In the genomic region with DNA sequence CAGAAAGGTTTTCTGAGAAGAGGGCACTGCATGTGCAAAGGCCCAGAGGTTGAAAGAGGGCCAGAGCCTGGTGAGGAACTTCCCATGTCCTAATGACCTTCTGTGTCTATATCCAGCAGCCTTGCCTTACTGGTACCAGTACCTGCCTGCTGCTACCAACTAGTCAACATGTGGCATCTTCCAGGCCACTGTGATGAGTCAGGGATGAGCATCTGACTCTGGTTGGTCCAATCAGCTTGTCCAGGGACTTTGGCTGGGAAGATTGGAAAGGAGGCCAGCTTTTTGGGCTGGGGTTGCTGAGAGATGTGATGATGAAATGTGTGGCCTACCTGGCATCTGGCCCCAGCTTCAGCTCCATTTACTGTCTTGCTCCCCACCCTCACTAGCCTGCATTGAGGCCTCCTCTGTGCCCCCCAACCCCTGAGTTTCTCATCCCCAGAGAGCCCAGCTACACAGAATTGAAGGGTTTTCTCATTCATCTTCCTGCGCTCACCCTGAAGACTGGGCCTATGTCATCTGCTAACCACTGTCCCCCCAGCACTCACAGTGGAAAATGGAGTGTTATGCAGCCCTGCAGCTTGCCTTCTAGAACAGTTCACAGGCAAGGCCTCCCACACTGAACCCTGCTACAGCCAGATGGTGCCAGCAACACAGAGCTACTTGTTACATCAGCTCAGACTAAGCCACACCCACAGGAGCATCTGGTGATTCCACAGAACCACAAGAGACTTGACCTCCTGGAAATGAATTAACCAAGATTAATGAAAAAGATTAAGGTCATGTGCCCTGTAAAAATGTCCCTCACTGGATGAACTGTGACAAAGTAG, we compare ENCODE assay signal across 8 cellular contexts. TPM values are rescaled to one million over a fixed set of nuclear protein-coding genes. Genes with fewer than 3 reads are reported as not detected.
DNase-seq lines count a peak whose midpoint lies in the region; ATAC-seq and TF ChIP-seq lines count a peak whose summit lies in the region.

No MANE protein-coding gene starts in this region.

- H3K9me3 Mint-ChIP-seq in nephron: no peaks in the 10 kb centered on the region

- peak; percentile 50 to 62 (median 53) for DNase-seq in stimulated activated CD4-positive, alpha-beta T cell treated with anti-CD3 and anti-CD28 coated beads, Interleukin-12 subunit alpha, Interleukin-12 subunit beta, amount 100 ng/mL, for 48 hours (ENCODE audit: low read depth in 2 of 3, low spot score in 1 of 3)
- DNase-seq in stimulated activated CD4-positive, alpha-beta T cell treated with anti-CD3 and anti-CD28 coated beads, Interleukin-12 subunit alpha, Interleukin-12 subunit beta, amount 100 ng/mL, for 4 hours: no peak
- DNase-seq in NCI-H510A treated with DMSO at 0.1 percent for 48 hours (lab: John Stamatoyannopoulos, UW): peak; percentile 24
- DNase-seq in activated CD8-positive, alpha-beta memory T cell treated with anti-CD3 and anti-CD28 coated beads, Interleukin-2, amount 50 U/mL, for 4 hours: peak; percentile 53
- DNase-seq in fibroblast of lung (ENCODE audit: low read depth in 2 of 2): peak; percentile 94 to 98

- H3K4me2 ChIP-seq in fibroblast of lung (ENCODE audit: extremely low read depth, insufficient read depth, low read length): peak overlapping the region; percentile 51

- TF ChIP-seq CTCF in fibroblast of lung (conservative IDR thresholded peaks at IDR 0.05 in 1 of 2, IDR thresholded peaks at IDR 0.05 in 1 of 2; ENCODE audit: low read depth in 1 of 2, low read length in 2 of 2) (peak in 1 of 2 donors; percentile 15), nephron (IDR thresholded peaks at IDR 0.05; ENCODE audit: unreplicated experiment in 3 of 3) (no peak)

- no peaks in the 10 kb centered on the region for H3K9me3 ChIP-seq in fibroblast of lung (ENCODE audit: control insufficient read depth, insufficient read depth, low read depth, low read length)

- H2AFZ ChIP-seq in fibroblast of lung (ENCODE audit: low read length): no peak overlapping the region

- ATAC-seq in GM21423 (IDR thresholded peaks at IDR 0.05; ENCODE audit: unreplicated experiment) (no peak), GM21717 (IDR thresholded peaks at IDR 0.05; ENCODE audit: unreplicated experiment) (no peak)

- H3K27me3 Mint-ChIP-seq in nephron (ENCODE audit: low read depth): peaks cover 5% of the 10 kb centered on the region

- H3K27me3 ChIP-seq in fibroblast of lung (ENCODE audit: control insufficient read depth, insufficient read depth, low read length): no peaks in the 10 kb centered on the region

- H3K4me1 Mint-ChIP-seq in nephron: peaks cover 25% of the 10 kb centered on the region

- peak overlapping the region; percentile 83 for H3K27ac ChIP-seq in fibroblast of lung (ENCODE audit: insufficient read depth, low read length)

- H3K4me3 ChIP-seq in fibroblast of lung (replicated peaks in 1 of 4; ENCODE audit: control extremely low read depth in 1 of 4, insufficient read depth in 1 of 4, low read depth in 3 of 4, low read length in 4 of 4): peak overlapping the region in 2 of 4 experiments; percentile 78 to 90

- H3K4me1 ChIP-seq in fibroblast of lung (ENCODE audit: control insufficient read depth, extremely low read depth, insufficient read depth, low read length): peaks cover 27% of the 10 kb centered on the region

- peaks cover 23% of the 10 kb centered on the region for H3K79me2 ChIP-seq in fibroblast of lung (ENCODE audit: control insufficient read depth, insufficient read depth, low read length)

- no peaks in the 10 kb centered on the region for H3K36me3 ChIP-seq in fibroblast of lung (ENCODE audit: control insufficient read depth, insufficient read depth, low read length)

- H3K9ac ChIP-seq in fibroblast of lung (ENCODE audit: insufficient read depth, low read length): peak overlapping the region; percentile 41

- no peaks in the 10 kb centered on the region for H4K20me1 ChIP-seq in fibroblast of lung (ENCODE audit: control insufficient read depth, extremely low read depth, insufficient read depth, low read length)

- H3K36me3 Mint-ChIP-seq in nephron (ENCODE audit: low read depth): no peaks in the 10 kb centered on the region

- peak overlapping the region in 2 of 3 experiments; percentile 49 to 87 for H3K27ac Mint-ChIP-seq in nephron

- peak overlapping the region; percentile 95 to 99 (median 99) for H3K4me3 Mint-ChIP-seq in nephron

RNA-seq across cellular contexts. Expression of a gene that starts 1.3 kb away (rescaled TPM):
- 69.9 and 76.3 TPM in 2 replicates for total RNA-seq in fibroblast of lung
- 67.2 and 69.8 TPM in 2 replicates for polyA plus RNA-seq in fibroblast of lung
- polyA plus RNA-seq in fibroblast of lung (2012): 74.4 and 84.0 TPM in 2 replicates
- 115 and 159 TPM in 2 replicates for polyA minus RNA-seq in fibroblast of lung (ENCODE audit: low replicate concordance)

RNA-seq across cellular contexts. Expression of a gene that starts 5.3 kb away (rescaled TPM):
- 37.8 and 38.8 TPM in 2 replicates for total RNA-seq in fibroblast of lung
- polyA plus RNA-seq in fibroblast of lung: 19.7 and 21.2 TPM in 2 replicates
- 16.7 and 19.4 TPM in 2 replicates for polyA plus RNA-seq in fibroblast of lung (2012)
- polyA minus RNA-seq in fibroblast of lung (ENCODE audit: low replicate concordance): 31.2 and 60.9 TPM in 2 replicates

RNA-seq across cellular contexts. Expression of a gene that starts 14.8 kb away (rescaled TPM):
- total RNA-seq in fibroblast of lung: under 0.01 TPM in 1 of 2 replicates, not detected in the other
- polyA plus RNA-seq in fibroblast of lung: not detected in 2 replicates
- not detected in 2 replicates for polyA plus RNA-seq in fibroblast of lung (2012)
- polyA minus RNA-seq in fibroblast of lung (ENCODE audit: low replicate concordance): not detected in 2 replicates

RNA-seq across cellular contexts. Expression of a gene that starts 38.2 kb away (rescaled TPM):
- total RNA-seq in fibroblast of lung: 63.9 and 71.2 TPM in 2 replicates
- 76.2 and 77.7 TPM in 2 replicates for polyA plus RNA-seq in fibroblast of lung
- polyA plus RNA-seq in fibroblast of lung (2012): 60.8 and 63.2 TPM in 2 replicates
- 40.1 and 47.7 TPM in 2 replicates for polyA minus RNA-seq in fibroblast of lung (ENCODE audit: low replicate concordance)

RNA-seq across cellular contexts. Expression of a gene that starts 42.3 kb away (rescaled TPM):
- 43.4 and 61.8 TPM in 2 replicates for total RNA-seq in fibroblast of lung
- 60.9 and 84.4 TPM in 2 replicates for polyA plus RNA-seq in fibroblast of lung
- 42.9 and 59.5 TPM in 2 replicates for polyA plus RNA-seq in fibroblast of lung (2012)
- polyA minus RNA-seq in fibroblast of lung (ENCODE audit: low replicate concordance): 45.6 and 118 TPM in 2 replicates
